9 cellular contexts compared by ENCODE assay signal in the genomic region with DNA sequence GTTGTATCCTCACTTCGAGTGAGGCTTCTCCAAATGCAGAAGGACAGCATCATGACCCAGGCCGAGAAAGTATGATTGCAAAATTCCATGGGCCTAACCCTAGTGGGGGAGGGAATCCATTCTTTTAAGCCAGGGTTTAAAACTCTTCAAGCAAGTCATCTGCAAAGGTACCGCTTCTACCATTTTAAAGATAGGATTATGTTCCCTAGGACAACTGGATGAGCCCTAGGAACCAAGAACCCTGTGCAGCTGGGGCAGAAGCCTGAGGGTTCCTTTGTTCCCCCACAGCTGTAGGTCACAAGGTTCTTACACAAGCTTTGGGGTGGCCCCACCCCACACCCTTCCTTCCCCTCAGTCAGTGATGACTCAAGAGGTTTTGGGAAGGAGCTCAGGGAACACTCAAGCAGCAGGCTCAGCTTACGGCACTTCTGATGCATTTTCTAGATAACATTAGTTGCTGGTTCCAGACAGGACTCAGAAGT. TPM values are rescaled to one million over a fixed set of nuclear protein-coding genes. Genes with fewer than 3 reads are reported as not detected.
DNase-seq lines count a peak whose midpoint lies in the region; ATAC-seq and TF ChIP-seq lines count a peak whose summit lies in the region.
"Had no signal": no experiment of that assay in that cellular context is flagged by ENCODE, and none has a peak within 500 bp of the region (broad histone marks: within the 10 kb centered on the region; RNA-seq: fewer than 3 reads in every experiment).

No MANE protein-coding gene starts in this region.

- no peaks in the 10 kb centered on the region for H3K27me3 ChIP-seq in thyroid gland

- intact Hi-C loops in thyroid gland (cut with DNase I), result no loop called here

- WGBS in thyroid gland, 2 donors, result 76 to 82% methylated on average over 4 of the region's 4 CpGs

- peaks cover 3 to 13% of the 10 kb centered on the region in 2 donors for H3K4me1 ChIP-seq in thyroid gland

- DNase-seq in KBM-7 (peak; percentile 39), astrocyte of the spinal cord (ENCODE audit: low read depth, low spot score) (peak; percentile 56), islet precursor cell (peak; percentile 68), thyroid gland (peak; percentile 24 to 41), cerebellar cortex (ENCODE audit: low spot score) (no peak)

- TF ChIP-seq CTCF in astrocyte of the spinal cord (IDR thresholded peaks at IDR 0.05; ENCODE audit: low read depth, low read length) (no peak), thyroid gland (IDR thresholded peaks at IDR 0.05) (no peak)

- no peak overlapping the region for H3K27ac ChIP-seq in thyroid gland

- H3K9me3 ChIP-seq in thyroid gland, result no peaks in the 10 kb centered on the region

- no peaks in the 10 kb centered on the region for H3K36me3 ChIP-seq in thyroid gland

- H3K4me3 ChIP-seq in astrocyte of the spinal cord (ENCODE audit: low read depth, low read length) (no peak overlapping the region), thyroid gland (replicated peaks in 1 of 3) (no peak overlapping the region)

- no peak for TF ChIP-seq POLR2A in thyroid gland (IDR thresholded peaks at IDR 0.05)

- ATAC-seq in GM19395 (IDR thresholded peaks at IDR 0.05; ENCODE audit: unreplicated experiment), result no peak
- ATAC-seq in HG02678 (IDR thresholded peaks at IDR 0.05; ENCODE audit: unreplicated experiment), result no peak
- ATAC-seq in HG03039 (IDR thresholded peaks at IDR 0.05; ENCODE audit: unreplicated experiment), result no peak

- in situ Hi-C loops in KBM-7 (cut with MboI; ENCODE audit: low pct_unique_long_range_greater_than_20kb, low sequenced_read_pairs), result no loop called here
- in situ Hi-C loops in astrocyte of the spinal cord (cut with HindIII; ENCODE audit: low sequenced_read_pairs), result no loop called here

RNA-seq across cellular contexts. Expression of a gene that starts 13.5 kb away (rescaled TPM):
- total RNA-seq in thyroid gland, result 1 to 10 TPM in 1 of 4 donors, under 1 TPM in 3; 0.33 to 1.2 (median 0.43) TPM
- total RNA-seq: kidney epithelial cell had no signal

RNA-seq across cellular contexts. Expression of a gene that starts 49.4 kb away (rescaled TPM):
- 100 to 1,000 TPM in 1 of 4 donors, 10 to 100 TPM in 3; 41.0 to 102 (median 66.9) TPM for total RNA-seq in thyroid gland

RNA-seq across cellular contexts. Expression of a gene that starts 56.5 kb away (rescaled TPM):
- total RNA-seq in thyroid gland, result 100 to 1,000 TPM in 2 of 4 donors, 10 to 100 TPM in 2; 82.2 to 172 (median 98.0) TPM
